In the genomic region with DNA sequence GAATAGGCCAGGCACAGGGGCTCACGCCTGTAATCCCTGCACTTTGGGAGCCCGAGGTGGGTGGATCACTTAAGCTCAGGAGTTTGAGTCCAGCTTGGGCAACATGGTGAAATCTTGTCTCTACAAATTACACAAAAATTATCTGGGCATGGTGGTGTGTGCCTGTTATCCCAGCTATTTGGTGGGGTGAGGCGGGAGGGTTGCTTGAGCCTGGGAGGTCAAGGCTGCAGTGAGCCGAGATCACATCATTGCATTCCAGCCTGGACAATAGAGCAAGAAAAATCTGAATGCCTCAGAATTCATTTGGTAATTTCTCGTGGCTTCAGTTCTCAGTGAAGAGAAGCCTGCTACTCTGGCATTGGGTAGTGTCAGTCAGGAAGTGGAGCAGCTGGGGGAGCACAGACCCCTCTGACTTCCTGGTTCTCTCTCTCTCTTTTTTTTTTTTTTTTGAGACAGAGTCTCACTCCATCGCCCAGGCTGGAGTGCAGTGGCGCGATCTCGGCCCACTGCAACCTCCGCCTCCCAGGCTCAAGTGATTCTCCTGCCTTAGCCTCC, we compare ENCODE assay signal across 7 cellular contexts. TPM values are rescaled to one million over a fixed set of nuclear protein-coding genes. Genes with fewer than 3 reads are reported as not detected.
DNase-seq lines count a peak whose midpoint lies in the region; ATAC-seq and TF ChIP-seq lines count a peak whose summit lies in the region.
"Not testable (repeated sequence)": the region's sequence is repeated elsewhere in the genome, so short reads cannot be mapped to it uniquely, and the experiment has no call there.

No MANE protein-coding gene starts in this region.

- peak overlapping the region; percentile 82 for H2AFZ ChIP-seq in neuronal stem cell (ENCODE audit: low read length)

- peak overlapping the region; percentile 62 for H3K27ac Mint-ChIP-seq in activated CD8-positive, alpha-beta memory T cell treated with anti-CD3 and anti-CD28 coated beads, Interleukin-2, amount 10 ng/mL, durations not matched to agents 7 days and 5 days
- H3K27ac Mint-ChIP-seq in memory B cell = peak overlapping the region; percentile 50

- not testable (repeated sequence) for H3K18ac ChIP-seq in neuronal stem cell (ENCODE audit: low read length)

- not testable (repeated sequence) for H2BK120ac ChIP-seq in neuronal stem cell (ENCODE audit: low read depth, low read length)

- not testable (repeated sequence) for H3K4me1 ChIP-seq in neuronal stem cell (ENCODE audit: control insufficient read depth in 2 of 2, insufficient read depth in 1 of 2, low read depth in 1 of 2, low read length in 2 of 2)

- peak; percentile 25 for DNase-seq in EH (ENCODE audit: low read depth)
- DNase-seq in KBM-7 = peak; percentile 33
- not testable (repeated sequence) for DNase-seq in RWPE1 (ENCODE audit: low spot score); activated CD8-positive, alpha-beta memory T cell treated with anti-CD3 and anti-CD28 coated beads, Interleukin-2, amount 10 ng/mL, durations not matched to agents 7 days and 5 days; memory B cell (ENCODE audit: low spot score in 2 of 2); neuronal stem cell (ENCODE audit: low spot score)
- DNase-seq in astrocyte of the hippocampus (ENCODE audit: low read depth, low spot score) = peak; percentile 23

- H3K27me3 Mint-ChIP-seq in activated CD8-positive, alpha-beta memory T cell treated with anti-CD3 and anti-CD28 coated beads, Interleukin-2, amount 10 ng/mL, durations not matched to agents 7 days and 5 days; memory B cell: not testable (repeated sequence)

- H3K36me3 Mint-ChIP-seq in activated CD8-positive, alpha-beta memory T cell treated with anti-CD3 and anti-CD28 coated beads, Interleukin-2, amount 10 ng/mL, durations not matched to agents 7 days and 5 days = peaks cover 40% of the 10 kb centered on the region
- peaks cover 29% of the 10 kb centered on the region for H3K36me3 Mint-ChIP-seq in memory B cell

- not testable (repeated sequence) for H3K79me1 ChIP-seq in neuronal stem cell (ENCODE audit: low read depth, low read length)

- CTCF ChIA-PET in RWPE1 (lab: Yijun Ruan, JAX) = not testable (repeated sequence)
- CTCF ChIA-PET in activated CD8-positive, alpha-beta memory T cell treated with anti-CD3 and anti-CD28 coated beads, Interleukin-2, amount 10 ng/mL, durations not matched to agents 7 days and 5 days (lab: Charles Lee) = interaction anchor here (1.6 kb wide), 2 partner anchors 15 to 88 kb away, joined by 3 to 4 read pairs; no protein-coding TSS in a partner anchor

- POLR2A ChIA-PET in RWPE1 (lab: Yijun Ruan, JAX; ENCODE audit: low non-redundant PET) = not testable (repeated sequence)

- not testable (repeated sequence) for H3K4ac ChIP-seq in neuronal stem cell (ENCODE audit: low read length)

- not testable (repeated sequence) for H3K9ac ChIP-seq in neuronal stem cell (ENCODE audit: low read depth, low read length, poor library complexity)

- TF ChIP-seq CTCF in RWPE1 (conservative IDR thresholded peaks at IDR 0.05; ENCODE audit: low read depth) = not testable (repeated sequence)

- H2BK12ac ChIP-seq in neuronal stem cell (ENCODE audit: low read length) = not testable (repeated sequence)

- H3K36me3 ChIP-seq in neuronal stem cell (replicated peaks in 1 of 2; ENCODE audit: control insufficient read depth in 2 of 2, insufficient read depth in 2 of 2, low read length in 2 of 2) = not testable (repeated sequence)

- in situ Hi-C loops in KBM-7 (cut with MboI; ENCODE audit: low pct_unique_long_range_greater_than_20kb, low sequenced_read_pairs) = not testable (repeated sequence)

- not testable (repeated sequence) for H2AK5ac ChIP-seq in neuronal stem cell (ENCODE audit: low read depth, low read length)

- not testable (repeated sequence) for H3K4me3 ChIP-seq in neuronal stem cell (ENCODE audit: low read length in 2 of 2)

- not testable (repeated sequence) for H3K14ac ChIP-seq in neuronal stem cell (ENCODE audit: low read length)

- H3K9me3 Mint-ChIP-seq in activated CD8-positive, alpha-beta memory T cell treated with anti-CD3 and anti-CD28 coated beads, Interleukin-2, amount 10 ng/mL, durations not matched to agents 7 days and 5 days (ENCODE audit: low read depth); memory B cell: not testable (repeated sequence)

- peaks cover 10% of the 10 kb centered on the region for H3K4me1 Mint-ChIP-seq in activated CD8-positive, alpha-beta memory T cell treated with anti-CD3 and anti-CD28 coated beads, Interleukin-2, amount 10 ng/mL, durations not matched to agents 7 days and 5 days
- H3K4me1 Mint-ChIP-seq in memory B cell = not testable (repeated sequence)

- H3K23ac ChIP-seq in neuronal stem cell (ENCODE audit: low read depth, low read length, poor library complexity) = not testable (repeated sequence)

- not testable (repeated sequence) for H3K4me2 ChIP-seq in neuronal stem cell (ENCODE audit: insufficient read depth, low read length, poor library complexity, severe bottlenecking)

- not testable (repeated sequence) for H2BK15ac ChIP-seq in neuronal stem cell (ENCODE audit: low read length)

- H3K9me3 ChIP-seq in neuronal stem cell (replicated peaks in 1 of 2; ENCODE audit: control insufficient read depth in 2 of 2, insufficient read depth in 1 of 2, low read depth in 1 of 2, low read length in 2 of 2) = not testable (repeated sequence)

- H4K8ac ChIP-seq in neuronal stem cell (ENCODE audit: low read depth, low read length) = not testable (repeated sequence)

- no CpG with 5 or more reads among the region's 10 CpGs for WGBS in neuronal stem cell (ENCODE audit: extremely low coverage in 2 of 2, insufficient read length in 2 of 2, insufficient replicate concordance in 1 of 2), 2 donors

- H3K27me3 ChIP-seq in neuronal stem cell (ENCODE audit: control insufficient read depth in 3 of 3, insufficient read depth in 3 of 3, low read depth in 1 of 3, low read length in 3 of 3) = not testable (repeated sequence)

- H3K4me3 Mint-ChIP-seq in activated CD8-positive, alpha-beta memory T cell treated with anti-CD3 and anti-CD28 coated beads, Interleukin-2, amount 10 ng/mL, durations not matched to agents 7 days and 5 days; memory B cell: not testable (repeated sequence)

- H2BK5ac ChIP-seq in neuronal stem cell (ENCODE audit: low read length) = not testable (repeated sequence)

- ATAC-seq in activated CD8-positive, alpha-beta memory T cell treated with anti-CD3 and anti-CD28 coated beads, Interleukin-2, amount 10 ng/mL, durations not matched to agents 7 days and 5 days = peak; percentile 63
- peak; percentile 96 for ATAC-seq in memory B cell (ENCODE audit: low read depth)

- H4K91ac ChIP-seq in neuronal stem cell (ENCODE audit: low read depth, low read length, poor library complexity) = not testable (repeated sequence)

- peak overlapping the region; percentile 6; the same call in 1 of the 2 replicates for H3K27ac ChIP-seq in RWPE1
- not testable (repeated sequence) for H3K27ac ChIP-seq in neuronal stem cell (replicated peaks; ENCODE audit: low read length)

RNA-seq across cellular contexts. Expression of gene ZNF341, which starts 24.2 kb away (rescaled TPM):
- 1 to 10 TPM; 6.5 to 7.4 TPM for total RNA-seq in activated CD8-positive, alpha-beta memory T cell treated with anti-CD3 and anti-CD28 coated beads, Interleukin-2, amount 10 ng/mL, durations not matched to agents 7 days and 5 days
- 1.6 TPM for polyA plus RNA-seq in neuronal stem cell (2013, experiment 1 of 2)
- 1.6 TPM for polyA plus RNA-seq in neuronal stem cell (2013, experiment 2 of 2)

RNA-seq across cellular contexts. Expression of gene PXMP4, which starts 35.9 kb away (rescaled TPM):
- 10 to 100 TPM; 11.9 to 15.6 TPM for total RNA-seq in activated CD8-positive, alpha-beta memory T cell treated with anti-CD3 and anti-CD28 coated beads, Interleukin-2, amount 10 ng/mL, durations not matched to agents 7 days and 5 days
- polyA plus RNA-seq in neuronal stem cell (2013, experiment 1 of 2) = 3.3 TPM
- 3.1 TPM for polyA plus RNA-seq in neuronal stem cell (2013, experiment 2 of 2)

RNA-seq across cellular contexts. Expression of gene CHMP4B, which starts 55.1 kb away (rescaled TPM):
- 10 to 100 TPM; 79.4 to 81.9 TPM for total RNA-seq in activated CD8-positive, alpha-beta memory T cell treated with anti-CD3 and anti-CD28 coated beads, Interleukin-2, amount 10 ng/mL, durations not matched to agents 7 days and 5 days
- polyA plus RNA-seq in neuronal stem cell (2013, experiment 1 of 2) = 68.2 TPM
- polyA plus RNA-seq in neuronal stem cell (2013, experiment 2 of 2) = 67.4 TPM
